Comparison of ENCODE assay signal across 1 cellular context in genomic region chr10:73998623-73999622, GRCh38.
A peak's percentile ranks its signal among the peaks of the same experiment; 100 is the strongest.
TF ChIP-seq lines count a peak whose summit lies in the region.

No MANE protein-coding gene starts in this region.

TF ChIP-seq in HepG2, 621 proteins besides CTCF, POLR2A, EP300 and RAD21 (continued from another document and continues in another):
- no peak for TF ChIP-seq ZHX1 (CRISPR knock-in tag; IDR thresholded peaks at IDR 0.05; ENCODE audit: low read depth)
- TF ChIP-seq, protein P1, sequence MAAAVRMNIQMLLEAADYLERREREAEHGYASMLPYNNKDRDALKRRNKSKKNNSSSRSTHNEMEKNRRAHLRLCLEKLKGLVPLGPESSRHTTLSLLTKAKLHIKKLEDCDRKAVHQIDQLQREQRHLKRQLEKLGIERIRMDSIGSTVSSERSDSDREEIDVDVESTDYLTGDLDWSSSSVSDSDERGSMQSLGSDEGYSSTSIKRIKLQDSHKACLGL (CRISPR knock-in tag; IDR thresholded peaks at IDR 0.05), result no peak
- TF ChIP-seq ZNF883 (CRISPR knock-in tag; IDR thresholded peaks at IDR 0.05; ENCODE audit: not compliant biosample characterization), result peak; percentile 22
- peak; percentile 36; the same call in 1 of the 2 replicates for TF ChIP-seq SAP130 (CRISPR knock-in tag; IDR thresholded peaks at IDR 0.05; ENCODE audit: low read depth)
- TF ChIP-seq MYC (CRISPR knock-in tag; IDR thresholded peaks at IDR 0.05; ENCODE audit: borderline replicate concordance), result no peak
- TF ChIP-seq TCF7L2 (IDR thresholded peaks at IDR 0.05; ENCODE audit: low read depth, low read length), result no peak
- no peak for TF ChIP-seq PAWR (CRISPR knock-in tag; IDR thresholded peaks at IDR 0.05; ENCODE audit: borderline replicate concordance)
- no peak for TF ChIP-seq TFAP4 (IDR thresholded peaks at IDR 0.05; ENCODE audit: borderline replicate concordance, low read depth)
- no peak for TF ChIP-seq FUBP1 (CRISPR knock-in tag; IDR thresholded peaks at IDR 0.05; ENCODE audit: borderline replicate concordance)
- no peak for TF ChIP-seq ZNF674 (CRISPR knock-in tag; IDR thresholded peaks at IDR 0.05; ENCODE audit: low read depth)
- no peak for TF ChIP-seq ZNF496 (CRISPR knock-in tag; IDR thresholded peaks at IDR 0.05; ENCODE audit: insufficient replicate concordance)
- no peak for TF ChIP-seq RERE (CRISPR knock-in tag; IDR thresholded peaks at IDR 0.05; ENCODE audit: low read depth)
- no peak for TF ChIP-seq GMEB2 (CRISPR knock-in tag; IDR thresholded peaks at IDR 0.05; ENCODE audit: low read depth)
- no peak for TF ChIP-seq NBN (conservative IDR thresholded peaks at IDR 0.05)
- no peak for TF ChIP-seq ZNF788 (CRISPR knock-in tag; IDR thresholded peaks at IDR 0.05; ENCODE audit: borderline replicate concordance)
- TF ChIP-seq ZNF296 (CRISPR knock-in tag; conservative IDR thresholded peaks at IDR 0.05), result no peak
- no peak for TF ChIP-seq PRDM4 (CRISPR knock-in tag; IDR thresholded peaks at IDR 0.05; ENCODE audit: borderline replicate concordance)
- TF ChIP-seq FIP1L1 (IDR thresholded peaks at IDR 0.05; ENCODE audit: borderline replicate concordance, insufficient read depth, low read depth, low read length), result no peak
- TF ChIP-seq ZNF550 (CRISPR knock-in tag; IDR thresholded peaks at IDR 0.05; ENCODE audit: borderline replicate concordance), result no peak
- TF ChIP-seq MAX (IDR thresholded peaks at IDR 0.05), result no peak
- TF ChIP-seq NFYC (CRISPR knock-in tag; IDR thresholded peaks at IDR 0.05), result no peak
- TF ChIP-seq, protein P2, sequence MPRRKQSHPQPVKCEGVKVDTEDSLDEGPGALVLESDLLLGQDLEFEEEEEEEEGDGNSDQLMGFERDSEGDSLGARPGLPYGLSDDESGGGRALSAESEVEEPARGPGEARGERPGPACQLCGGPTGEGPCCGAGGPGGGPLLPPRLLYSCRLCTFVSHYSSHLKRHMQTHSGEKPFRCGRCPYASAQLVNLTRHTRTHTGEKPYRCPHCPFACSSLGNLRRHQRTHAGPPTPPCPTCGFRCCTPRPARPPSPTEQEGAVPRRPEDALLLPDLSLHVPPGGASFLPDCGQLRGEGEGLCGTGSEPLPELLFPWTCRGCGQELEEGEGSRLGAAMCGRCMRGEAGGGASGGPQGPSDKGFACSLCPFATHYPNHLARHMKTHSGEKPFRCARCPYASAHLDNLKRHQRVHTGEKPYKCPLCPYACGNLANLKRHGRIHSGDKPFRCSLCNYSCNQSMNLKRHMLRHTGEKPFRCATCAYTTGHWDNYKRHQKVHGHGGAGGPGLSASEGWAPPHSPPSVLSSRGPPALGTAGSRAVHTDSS (CRISPR knock-in tag; conservative IDR thresholded peaks at IDR 0.05), result no peak
- TF ChIP-seq YEATS4 (CRISPR knock-in tag; IDR thresholded peaks at IDR 0.05; ENCODE audit: borderline replicate concordance), result no peak
- TF ChIP-seq HINFP (CRISPR knock-in tag; IDR thresholded peaks at IDR 0.05; ENCODE audit: low read depth), result no peak
- TF ChIP-seq ZNF124 (CRISPR knock-in tag; IDR thresholded peaks at IDR 0.05), result no peak
- no peak for TF ChIP-seq REST (IDR thresholded peaks at IDR 0.05; ENCODE audit: borderline replicate concordance in 1 of 2, low read depth in 1 of 2, low read length in 2 of 2)
- TF ChIP-seq, protein P3, sequence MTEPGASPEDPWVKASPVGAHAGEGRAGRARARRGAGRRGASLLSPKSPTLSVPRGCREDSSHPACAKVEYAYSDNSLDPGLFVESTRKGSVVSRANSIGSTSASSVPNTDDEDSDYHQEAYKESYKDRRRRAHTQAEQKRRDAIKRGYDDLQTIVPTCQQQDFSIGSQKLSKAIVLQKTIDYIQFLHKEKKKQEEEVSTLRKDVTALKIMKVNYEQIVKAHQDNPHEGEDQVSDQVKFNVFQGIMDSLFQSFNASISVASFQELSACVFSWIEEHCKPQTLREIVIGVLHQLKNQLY (CRISPR knock-in tag; IDR thresholded peaks at IDR 0.05), result no peak
- no peak for TF ChIP-seq FOSL1 (CRISPR knock-in tag; IDR thresholded peaks at IDR 0.05; ENCODE audit: borderline replicate concordance)
- TF ChIP-seq ZNF543 (CRISPR knock-in tag; IDR thresholded peaks at IDR 0.05), result 0 out of 2 replicates have a peak, but pooled peaks have one; percentile 4
